Comparison of ENCODE assay signal across 22 cellular contexts in genomic region chr3:104646196-104646595, GRCh38.
"Had no signal": no experiment of that assay in that cellular context is flagged by ENCODE, and none has a peak within 500 bp of the region (broad histone marks: within the 10 kb centered on the region; RNA-seq: fewer than 3 reads in every experiment).

No MANE protein-coding gene starts in this region.

- DNase-seq: dermis blood vessel endothelial cell; effector memory CD4-positive, alpha-beta T cell; foreskin fibroblast; gastrocnemius medialis; head of caudate nucleus; kidney; sigmoid colon; spleen; stimulated activated CD4-positive, alpha-beta T cell treated with anti-CD3 and anti-CD28 coated beads, Interleukin-4, amount 100 ng/mL, for 4 hours; stimulated activated naive CD8-positive, alpha-beta T cell treated with anti-CD3 and anti-CD28 coated beads, Interleukin-15, amount 100 ng/mL, for 72 hours; trophoblast cell had no signal

- H3K9me3 ChIP-seq: esophagus muscularis mucosa, gastrocnemius medialis, prostate gland, right atrium auricular region, sigmoid colon, suprapubic skin, vagina had no signal

- ATAC-seq: gastrocnemius medialis; left lobe of liver; natural killer cell treated with Interleukin-12 subunit alpha and Interleukin-12 subunit beta and Interleukin-15 and Interleukin-18, amount 100 ng/mL, for 72 hours; stimulated activated memory B cell treated with anti-CD40 and anti-IgM and Interleukin-4, amounts not matched to agents 10 μg/mL and 1 μg/mL and 100 μg/mL, for 72 hours; stimulated activated naive CD8-positive, alpha-beta T cell treated with anti-CD3 and anti-CD28 coated beads, Interleukin-15, amount 100 ng/mL, for 72 hours had no signal

- H3K27me3 ChIP-seq: esophagus muscularis mucosa, gastrocnemius medialis, neural progenitor cell, right atrium auricular region, sigmoid colon, spleen, suprapubic skin, vagina had no signal

- H3K4me1 ChIP-seq: esophagus muscularis mucosa, gastrocnemius medialis, neural progenitor cell, prostate gland, right atrium auricular region, sigmoid colon, spleen, suprapubic skin, vagina had no signal

- H3K36me3 ChIP-seq: esophagus muscularis mucosa, gastrocnemius medialis, neural progenitor cell, prostate gland, right atrium auricular region, sigmoid colon, spleen, suprapubic skin, vagina had no signal

- H3K4me3 ChIP-seq: coronary artery, esophagus muscularis mucosa, gastrocnemius medialis, lung, neural progenitor cell, prostate gland, right atrium auricular region, sigmoid colon, spleen, suprapubic skin, vagina had no signal

- H3K27ac ChIP-seq: coronary artery, esophagus muscularis mucosa, gastrocnemius medialis, neural progenitor cell, prostate gland, right atrium auricular region, sigmoid colon, spleen, suprapubic skin, vagina had no signal
